In genomic region chr5:73178265-73178664, GRCh38 we compare ENCODE assay signal across 39 cellular contexts. TPM values are rescaled to one million over a fixed set of nuclear protein-coding genes. Genes with fewer than 3 reads are reported as not detected.
"Had no signal": no experiment of that assay in that cellular context is flagged by ENCODE, and none has a peak within 500 bp of the region (broad histone marks: within the 10 kb centered on the region; RNA-seq: fewer than 3 reads in every experiment).

No MANE protein-coding gene starts in this region.

- H3K27me3 ChIP-seq: MG63 had no signal

- DNase-seq: Karpas-422, Kasumi-1, MG63, MM.1S, MV-4-11, NCI-H1048, NCI-H1092, NCI-H1092 treated with DMSO at 0.1 percent for 48 hours, NCI-H1105, NCI-H1105 treated with DMSO at 0.1 percent for 48 hours, NCI-H1417, NCI-H1417 treated with DMSO at 0.1 percent for 48 hours, NCI-H1436, NCI-H1436 treated with DMSO at 0.1 percent for 48 hours, NCI-H146, NCI-H1694, NCI-H1694 treated with DMSO at 0.1 percent for 48 hours, NCI-H187, NCI-H187 treated with DMSO at 0.1 percent for 48 hours, NCI-H1930, NCI-H2029, NCI-H2029 treated with DMSO at 0.1 percent for 48 hours, NCI-H2081, NCI-H2081 treated with DMSO at 0.1 percent for 48 hours, NCI-H2107, NCI-H2171, NCI-H2171 treated with DMSO at 0.1 percent for 48 hours, NCI-H2227 treated with DMSO at 0.1 percent for 48 hours, NCI-H226, NCI-H345, NCI-H446, NCI-H446 treated with DMSO at 0.1 percent for 48 hours, NCI-H510A, NCI-H510A treated with DMSO at 0.1 percent for 48 hours, NCI-H524 had no signal

- H3K4me3 ChIP-seq: MG63 had no signal

- H3K36me3 ChIP-seq: MG63 had no signal

RNA-seq across cellular contexts. Expression of gene TMEM174, which starts 5.3 kb away (rescaled TPM):
- total RNA-seq: LHCN-M2, M059J, MCF 10A, NCI-H460 had no signal
